Comparison of ENCODE assay signal across 18 cellular contexts in genomic region chr5:16137177-16137576, GRCh38. TPM values are rescaled to one million over a fixed set of nuclear protein-coding genes. Genes with fewer than 3 reads are reported as not detected.
DNase-seq lines count a peak whose midpoint lies in the region; ATAC-seq and TF ChIP-seq lines count a peak whose summit lies in the region.
"Had no signal": no experiment of that assay in that cellular context is flagged by ENCODE, and none has a peak within 500 bp of the region (broad histone marks: within the 10 kb centered on the region; RNA-seq: fewer than 3 reads in every experiment).

No MANE protein-coding gene starts in this region.

- H3K9me3 ChIP-seq in heart left ventricle (peaks cover 0 to 30% (median 2%) of the 10 kb centered on the region in 12 donors), A673 (ENCODE audit: low read depth, low read length, poor library complexity, severe bottlenecking) (peaks cover 7% of the 10 kb centered on the region)
- H3K9me3 ChIP-seq: A549, HAP-1 had no signal

- H3K27ac ChIP-seq in heart left ventricle (peak overlapping the region in 5 of 12 donors; percentile 1 to 56 (median 18)), A673 (ENCODE audit: low read depth, low read length, poor library complexity, severe bottlenecking) (no peak overlapping the region)
- H3K27ac ChIP-seq: 22Rv1; A549; BLaER1 treated with 17β-estradiol and CSF1 and Interleukin-3, amounts not matched to agents 10 nM and 100 nM; GM23248; HL-60 had no signal

- intact Hi-C loops in heart left ventricle (cut with DNase I) (no loop called here), left cardiac atrium (cut with DNase I) (no loop called here), A673 (cut with micrococcal nuclease; ENCODE audit: unreplicated experiment) (no loop called here)

- H3K27me3 ChIP-seq in heart left ventricle (no peaks in the 10 kb centered on the region), A673 (replicated peaks; ENCODE audit: insufficient read depth, low read depth, low read length, poor library complexity) (no peaks in the 10 kb centered on the region)
- H3K27me3 ChIP-seq: BLaER1 treated with 17β-estradiol and CSF1 and Interleukin-3, amounts not matched to agents 10 nM and 100 nM had no signal

- no peak for TF ChIP-seq POLR2A in heart left ventricle (IDR thresholded peaks at IDR 0.05)

- POLR2A ChIA-PET in A673 (lab: Charles Lee; ENCODE audit: low non-redundant PET) = no interaction called here

- DNase-seq in DMS 273 (lab: John Stamatoyannopoulos, UW; ENCODE audit: unreplicated experiment) = peak; percentile 16
- DNase-seq in DMS 273 treated with DMSO at 0.1 percent for 48 hours (lab: John Stamatoyannopoulos, UW) = no peak
- no peak for DNase-seq in heart left ventricle
- no peak for DNase-seq in left cardiac atrium
- DNase-seq in A673 (ENCODE audit: low spot score) = peak; percentile 1
- peak; percentile 1 for DNase-seq in choroid plexus epithelial cell (ENCODE audit: low read depth)
- DNase-seq: Calu3; CD8-positive, alpha-beta T cell; GM23248 had no signal

- ATAC-seq in heart left ventricle (peak in 3 of 4 donors; percentile 42 to 70 (median 42)), left cardiac atrium (no peak), GM18867 (IDR thresholded peaks at IDR 0.05; ENCODE audit: unreplicated experiment) (no peak)
- ATAC-seq: A549; CD8-positive, alpha-beta T cell had no signal

- H3K4me3 ChIP-seq in heart left ventricle (no peak overlapping the region), A673 (ENCODE audit: low read depth, low read length, poor library complexity, severe bottlenecking) (no peak overlapping the region), choroid plexus epithelial cell (ENCODE audit: low read depth, low read length) (no peak overlapping the region)
- H3K4me3 ChIP-seq: A549, GM23248, HAP-1 had no signal

- no peaks in the 10 kb centered on the region for H3K36me3 ChIP-seq in heart left ventricle
- no peaks in the 10 kb centered on the region for H3K36me3 ChIP-seq in A673 (ENCODE audit: insufficient read depth, low read length, poor library complexity, severe bottlenecking)
- H3K36me3 ChIP-seq: BLaER1 treated with 17β-estradiol and CSF1 and Interleukin-3, amounts not matched to agents 10 nM and 100 nM; HAP-1 had no signal

- H3K4me1 ChIP-seq in heart left ventricle (peaks cover 0 to 15% (median 0%) of the 10 kb centered on the region in 12 donors), A673 (ENCODE audit: insufficient read depth, low read length, poor library complexity, severe bottlenecking) (peaks cover 5% of the 10 kb centered on the region)
- H3K4me1 ChIP-seq: A549, HAP-1 had no signal

- TF ChIP-seq CTCF in heart left ventricle (IDR thresholded peaks at IDR 0.05) (no peak), A673 (conservative IDR thresholded peaks at IDR 0.05; ENCODE audit: low read depth, low read length) (no peak), choroid plexus epithelial cell (conservative IDR thresholded peaks at IDR 0.05; ENCODE audit: low read depth, low read length) (no peak)

- BruUV-seq in A673 (replicated peaks; lab: Mats Ljungman, UMichigan) = no TSS peak

- CTCF ChIA-PET in A673 (lab: Charles Lee) = no interaction called here

RNA-seq across cellular contexts. Expression of gene MARCHF11, which starts 42.4 kb away (rescaled TPM):
- 1 to 10 TPM; 1.0 to 7.1 (median 2.3) TPM for total RNA-seq in heart left ventricle
- polyA plus RNA-seq in heart left ventricle = 1 to 10 TPM in 1 of 2 donors, under 1 TPM in 1; 0.36 to 7.0 TPM
- 1 to 10 TPM; 2.5 to 3.4 TPM for total RNA-seq in left cardiac atrium
- total RNA-seq in A673 (2021) = not detected in 2 replicates
- total RNA-seq: Calu3; CD8-positive, alpha-beta T cell; GM23248; H4; HT1080 had no signal
- polyA plus RNA-seq: A549, AG04450, GM23248 had no signal

Comparison
In these comparisons a context has a peak if more than half of its experiments do, and no peak if none do; other contexts are left out.
1. DNase-seq: peak in DMS 273 (single experiment), A673 (single experiment) and choroid plexus epithelial cell (single experiment); none in DMS 273 treated with DMSO at 0.1 percent for 48 hours (single experiment), heart left ventricle (0 of 5) and left cardiac atrium (single experiment).
2. ATAC-seq: peak in heart left ventricle (3 of 4); none in left cardiac atrium (0 of 2) and GM18867 (single experiment).